19 cellular contexts compared by ENCODE assay signal in the genomic region with DNA sequence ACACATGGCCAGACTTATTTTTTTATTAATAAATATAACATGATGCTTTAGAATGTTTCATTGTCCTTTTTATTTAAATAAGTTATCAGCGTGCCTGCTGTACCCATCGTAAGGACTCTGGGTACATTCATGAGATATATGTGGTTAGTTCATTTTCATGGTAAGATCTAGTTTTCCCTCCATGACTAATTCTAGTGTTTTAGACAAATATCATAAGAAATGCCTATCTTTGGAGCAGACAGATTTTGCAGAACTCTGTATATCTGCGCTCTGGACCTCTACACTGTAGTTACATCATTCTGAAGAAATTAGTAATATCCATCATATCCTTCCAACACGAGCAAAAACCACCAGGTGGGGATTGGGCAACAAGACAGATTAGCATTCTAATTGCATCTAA.
"Had no signal": no experiment of that assay in that cellular context is flagged by ENCODE, and none has a peak within 500 bp of the region (broad histone marks: within the 10 kb centered on the region; RNA-seq: fewer than 3 reads in every experiment).

No MANE protein-coding gene starts in this region.

- H3K4me1 Mint-ChIP-seq: T-cell had no signal

- H3K9me3 Mint-ChIP-seq: T-cell had no signal

- H3K9ac ChIP-seq: KMS-11 had no signal

- H3K4me2 ChIP-seq: KMS-11 had no signal

- H3K9me3 ChIP-seq: SK-N-SH had no signal

- H3K27ac Mint-ChIP-seq: T-cell had no signal

- H3K36me3 Mint-ChIP-seq: T-cell had no signal

- ATAC-seq: HepG2, Right ventricle myocardium inferior, T-cell had no signal

- DNase-seq: IMR-90, Kasumi-1, NCI-H1092 treated with DMSO at 0.1 percent for 48 hours, NCI-H1436, NCI-H187, NCI-H2029 treated with DMSO at 0.1 percent for 48 hours, NCI-H226, NCI-H446, NCI-H510A, NCI-H524 treated with DMSO at 0.1 percent for 48 hours, NCI-H69, NCI-H774, SIG-M5, SK-N-SH, SW 1271, T-cell had no signal

- H3K27ac ChIP-seq: KMS-11 had no signal

- H3K4me3 Mint-ChIP-seq: T-cell had no signal
